In the genomic region with DNA sequence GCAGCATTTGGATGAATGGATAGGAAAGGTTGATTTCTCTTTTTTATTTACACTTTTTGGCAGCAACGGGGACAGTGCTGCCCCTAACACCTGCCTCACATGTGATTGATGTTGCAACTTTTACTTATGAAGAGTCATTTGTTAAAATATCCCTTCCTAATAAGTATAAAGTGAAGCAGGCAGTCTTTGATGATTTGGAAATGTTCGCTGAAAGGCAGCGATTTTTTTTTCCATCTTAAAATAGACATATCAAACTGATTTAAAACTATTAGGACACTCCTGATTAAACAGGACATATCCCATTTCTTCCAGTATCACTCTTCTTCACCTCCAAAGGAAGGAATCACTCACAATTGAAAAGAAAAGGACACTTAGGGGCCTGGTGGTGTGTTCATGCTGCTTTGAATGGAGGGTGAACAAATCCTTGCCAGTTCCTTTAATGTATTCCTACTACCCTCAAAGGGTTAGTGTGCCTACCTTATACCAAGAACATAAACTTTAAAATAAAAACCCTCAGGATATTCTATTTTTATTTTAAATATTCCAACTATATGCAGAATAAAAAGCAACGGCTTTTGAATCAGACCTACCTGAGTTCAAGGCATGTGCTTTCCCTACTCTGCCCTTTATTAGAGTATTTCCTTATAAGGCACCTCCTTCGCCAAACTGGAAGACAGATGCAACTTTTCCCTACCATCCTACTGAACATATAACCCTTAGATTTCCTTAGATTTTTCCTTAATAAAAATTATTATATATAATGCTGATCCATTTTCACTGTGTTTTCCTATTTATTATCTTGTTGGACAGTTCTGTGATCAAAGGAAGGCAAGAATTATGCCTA, we compare ENCODE assay signal across 9 cellular contexts. TPM values are rescaled to one million over a fixed set of nuclear protein-coding genes. Genes with fewer than 3 reads are reported as not detected.
DNase-seq lines count a peak whose midpoint lies in the region; ATAC-seq, FAIRE-seq and TF ChIP-seq lines count a peak whose summit lies in the region.
"Had no signal": no experiment of that assay in that cellular context is flagged by ENCODE, and none has a peak within 500 bp of the region (broad histone marks: within the 10 kb centered on the region; RNA-seq: fewer than 3 reads in every experiment).

No MANE protein-coding gene starts in this region.

- H3K4me3 ChIP-seq in keratinocyte (ENCODE audit: control insufficient read depth in 2 of 3, extremely low read depth in 1 of 3, insufficient read depth in 2 of 3, low read depth in 1 of 3, low read length in 3 of 3) (peak overlapping the region; percentile 81 to 96 (median 90)), testis (peak overlapping the region; percentile 72 to 79)

- no peaks in the 10 kb centered on the region for H3K27me3 Mint-ChIP-seq in T-helper 1 cell treated with Interleukin-12 subunit alpha and Interleukin-12 subunit beta and Interleukin-4 antibody, amounts not matched to agents 30 μg/mL and 1 μg/mL, for 36 hours (ENCODE audit: low read depth)
- H3K27me3 Mint-ChIP-seq: activated naive CD8-positive, alpha-beta T cell treated with anti-CD3 and anti-CD28 coated beads, Interleukin-2, amount 10 ng/mL, durations not matched to agents 7 days and 5 days had no signal

- WGBS in testis, 2 donors = 19 to 30% methylated on average over 5 of the region's 5 CpGs

- TF ChIP-seq CTCF in VCaP (conservative IDR thresholded peaks at IDR 0.05) (no peak), keratinocyte (optimal IDR thresholded peaks at IDR 0.05 in 1 of 3, IDR thresholded peaks at IDR 0.05 in 1 of 3, conservative IDR thresholded peaks at IDR 0.05 in 1 of 3; ENCODE audit: extremely low read depth in 1 of 3, insufficient read depth in 2 of 3, low read length in 3 of 3) (no peak), testis (IDR thresholded peaks at IDR 0.05) (no peak)

- H3K36me3 ChIP-seq in keratinocyte (ENCODE audit: control insufficient read depth in 2 of 2, extremely low read depth in 1 of 2, insufficient read depth in 2 of 2, low read length in 2 of 2) (peaks cover 1 to 2% of the 10 kb centered on the region in 2 experiments), testis (ENCODE audit: low read depth, missing control alignments) (no peaks in the 10 kb centered on the region)

- H3K9me3 ChIP-seq in keratinocyte (ENCODE audit: control insufficient read depth, low read depth, low read length) = no peaks in the 10 kb centered on the region
- H3K9me3 ChIP-seq in testis = no peaks in the 10 kb centered on the region

- ATAC-seq in HG02870 (IDR thresholded peaks at IDR 0.05; ENCODE audit: unreplicated experiment) = no peak
- no peak for ATAC-seq in GM19455 (IDR thresholded peaks at IDR 0.05; ENCODE audit: unreplicated experiment)
- ATAC-seq in GM19324 (IDR thresholded peaks at IDR 0.05; ENCODE audit: low FRiP score, unreplicated experiment) = no peak

- dilution Hi-C loops in keratinocyte (cut with MboI; ENCODE audit: extremely low pct_ligation_motif_present, low sequenced_read_pairs) = no loop called here

- H3K4me3 Mint-ChIP-seq in T-helper 1 cell treated with Interleukin-12 subunit alpha and Interleukin-12 subunit beta and Interleukin-4 antibody, amounts not matched to agents 30 μg/mL and 1 μg/mL, for 36 hours = no peak overlapping the region
- H3K4me3 Mint-ChIP-seq: activated naive CD8-positive, alpha-beta T cell treated with anti-CD3 and anti-CD28 coated beads, Interleukin-2, amount 10 ng/mL, durations not matched to agents 7 days and 5 days had no signal

- H4K20me1 ChIP-seq in keratinocyte (ENCODE audit: control insufficient read depth, extremely low read depth, insufficient read depth, low read length) = no peaks in the 10 kb centered on the region

- peaks cover 19% of the 10 kb centered on the region for H3K4me1 ChIP-seq in keratinocyte (ENCODE audit: control insufficient read depth, extremely low read depth, insufficient read depth, low read length)
- H3K4me1 ChIP-seq in testis = peaks cover 28% of the 10 kb centered on the region

- H3K27ac ChIP-seq in VCaP = peak overlapping the region; percentile 95
- peak overlapping the region; percentile 98 for H3K27ac ChIP-seq in keratinocyte (ENCODE audit: control insufficient read depth, insufficient read depth, low read length)
- H3K27ac ChIP-seq in testis = peak overlapping the region; percentile 71 to 94

- peak overlapping the region; percentile 63 for H3K27ac Mint-ChIP-seq in T-helper 1 cell treated with Interleukin-12 subunit alpha and Interleukin-12 subunit beta and Interleukin-4 antibody, amounts not matched to agents 30 μg/mL and 1 μg/mL, for 36 hours
- H3K27ac Mint-ChIP-seq: activated naive CD8-positive, alpha-beta T cell treated with anti-CD3 and anti-CD28 coated beads, Interleukin-2, amount 10 ng/mL, durations not matched to agents 7 days and 5 days had no signal

- FAIRE-seq in keratinocyte (lab: Jason Lieb, UNC) = no peak

- H3K4me1 Mint-ChIP-seq in T-helper 1 cell treated with Interleukin-12 subunit alpha and Interleukin-12 subunit beta and Interleukin-4 antibody, amounts not matched to agents 30 μg/mL and 1 μg/mL, for 36 hours (ENCODE audit: low read depth) = peaks cover 24% of the 10 kb centered on the region

- no peak for TF ChIP-seq POLR2A in testis (IDR thresholded peaks at IDR 0.05)

- H3K9ac ChIP-seq in keratinocyte (ENCODE audit: control insufficient read depth, extremely low read depth, insufficient read depth, low read length) = peak overlapping the region; percentile 98

- peaks cover 2% of the 10 kb centered on the region for H3K9me1 ChIP-seq in keratinocyte (ENCODE audit: control insufficient read depth, extremely low read depth, insufficient read depth, low read length)

- no peaks in the 10 kb centered on the region for H3K27me3 ChIP-seq in keratinocyte (ENCODE audit: control insufficient read depth, extremely low read depth, insufficient read depth, low read length)
- H3K27me3 ChIP-seq in testis = no peaks in the 10 kb centered on the region

- H3K79me2 ChIP-seq in keratinocyte (ENCODE audit: control insufficient read depth, insufficient read depth, low read length) = peaks cover 63% of the 10 kb centered on the region

- peak overlapping the region; percentile 64 for H3K4me2 ChIP-seq in keratinocyte (ENCODE audit: control insufficient read depth, extremely low read depth, insufficient read depth, low read depth, low read length)

- peak overlapping the region; percentile 99 for H2AFZ ChIP-seq in keratinocyte (ENCODE audit: control insufficient read depth, low read length)

- no peak for DNase-seq in T-helper 1 cell
- no peak for DNase-seq in keratinocyte (ENCODE audit: low read depth, low spot score)
- DNase-seq in testis = no peak
- DNase-seq: activated naive CD8-positive, alpha-beta T cell treated with anti-CD3 and anti-CD28 coated beads, Interleukin-2, amount 10 ng/mL, durations not matched to agents 7 days and 5 days had no signal

- H3K36me3 Mint-ChIP-seq in T-helper 1 cell treated with Interleukin-12 subunit alpha and Interleukin-12 subunit beta and Interleukin-4 antibody, amounts not matched to agents 30 μg/mL and 1 μg/mL, for 36 hours (ENCODE audit: low read depth) = no peaks in the 10 kb centered on the region

- intact Hi-C loops in testis (cut with DNase I; ENCODE audit: low total_unique reads) = no loop called here

- H3K9me3 Mint-ChIP-seq in T-helper 1 cell treated with Interleukin-12 subunit alpha and Interleukin-12 subunit beta and Interleukin-4 antibody, amounts not matched to agents 30 μg/mL and 1 μg/mL, for 36 hours = no peaks in the 10 kb centered on the region
- H3K9me3 Mint-ChIP-seq: activated naive CD8-positive, alpha-beta T cell treated with anti-CD3 and anti-CD28 coated beads, Interleukin-2, amount 10 ng/mL, durations not matched to agents 7 days and 5 days had no signal

RNA-seq across cellular contexts. Expression of a gene that starts 1.1 kb away (rescaled TPM):
- polyA plus RNA-seq in keratinocyte (73.0 to 139 TPM (median 92.6 TPM) in 3 replicates), testis (ENCODE audit: insufficient read depth, low read depth, low replicate concordance) (23.3 TPM)
- polyA plus RNA-seq in keratinocyte (2011; ENCODE audit: low read depth) = 54.7 TPM
- polyA plus RNA-seq in keratinocyte (2011; cell fraction: cytosol; rRNA removed) = 66.4 and 127 TPM in 2 replicates
- polyA plus RNA-seq in keratinocyte (2011; cell fraction: nucleus; rRNA removed) = 54.4 and 63.4 TPM in 2 replicates
- polyA plus RNA-seq in keratinocyte (2012; ENCODE audit: low replicate concordance) = 58.0 and 90.5 TPM in 2 replicates
- 12.8 to 83.9 TPM (median 38.5 TPM) in 3 replicates for polyA minus RNA-seq in keratinocyte
- 43.5 TPM for polyA minus RNA-seq in keratinocyte (2011; cell fraction: cytosol; rRNA and poly(A)+ RNA removed)
- 34.0 and 74.5 TPM in 2 replicates for polyA minus RNA-seq in keratinocyte (2011; cell fraction: nucleus; rRNA and poly(A)+ RNA removed)
- 10 to 100 TPM; 55.3 to 61.8 TPM for total RNA-seq in testis

RNA-seq across cellular contexts. Expression of a gene that starts 1.5 kb away (rescaled TPM):
- 37.1 to 53.5 TPM (median 44.1 TPM) in 3 replicates for polyA plus RNA-seq in keratinocyte
- polyA plus RNA-seq in keratinocyte (2011; ENCODE audit: low read depth) = 17.4 TPM
- polyA plus RNA-seq in keratinocyte (2011; cell fraction: cytosol; rRNA removed) = 26.7 and 58.2 TPM in 2 replicates
- polyA plus RNA-seq in keratinocyte (2011; cell fraction: nucleus; rRNA removed) = 46.9 and 58.5 TPM in 2 replicates
- polyA plus RNA-seq in keratinocyte (2012; ENCODE audit: low replicate concordance) = 18.9 and 25.8 TPM in 2 replicates
- 16.7 to 59.7 TPM (median 35.2 TPM) in 3 replicates for polyA minus RNA-seq in keratinocyte
- polyA minus RNA-seq in keratinocyte (2011; cell fraction: cytosol; rRNA and poly(A)+ RNA removed) = 33.6 TPM
- 24.9 and 45.7 TPM in 2 replicates for polyA minus RNA-seq in keratinocyte (2011; cell fraction: nucleus; rRNA and poly(A)+ RNA removed)
- 10 to 100 TPM; 38.6 to 44.4 TPM for total RNA-seq in testis
- polyA plus RNA-seq in testis (ENCODE audit: insufficient read depth, low read depth, low replicate concordance) = 32.0 TPM
